ENCODE assay signal across 2 cellular contexts in the genomic region with DNA sequence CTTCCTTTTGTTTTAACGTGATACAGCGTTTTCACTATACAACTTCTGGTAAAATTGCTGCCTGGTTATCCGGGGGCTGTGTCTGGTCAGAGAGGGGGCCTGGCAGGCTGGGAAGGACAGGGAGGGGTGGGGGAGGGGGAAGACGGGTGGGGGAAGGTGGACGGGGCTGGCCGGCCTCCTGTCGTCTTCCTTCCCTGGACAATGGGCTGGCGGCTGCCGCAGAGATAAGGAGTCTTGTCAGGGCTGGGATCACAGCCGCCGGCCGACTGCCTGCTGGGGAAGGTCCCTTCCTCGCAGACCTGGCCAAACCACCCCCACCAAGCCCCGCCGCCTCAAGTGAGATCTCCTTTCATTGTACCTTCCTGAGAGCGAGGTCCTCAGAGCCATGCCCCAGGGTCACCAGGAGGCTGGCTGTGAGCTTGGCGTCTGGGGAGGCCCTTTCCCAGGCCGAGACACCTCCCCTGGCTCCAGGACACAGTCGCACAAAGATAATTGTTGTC.
TF ChIP-seq lines count a peak whose summit lies in the region.

No MANE protein-coding gene starts in this region.

TF ChIP-seq in A549, 52 proteins besides CTCF, POLR2A, EP300 and RAD21 (continued from another document):
- no peak for TF ChIP-seq FOXS1 (CRISPR knock-in tag; IDR thresholded peaks at IDR 0.05)
- TF ChIP-seq, protein P1, sequence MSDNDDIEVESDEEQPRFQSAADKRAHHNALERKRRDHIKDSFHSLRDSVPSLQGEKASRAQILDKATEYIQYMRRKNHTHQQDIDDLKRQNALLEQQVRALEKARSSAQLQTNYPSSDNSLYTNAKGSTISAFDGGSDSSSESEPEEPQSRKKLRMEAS (IDR thresholded peaks at IDR 0.05) = no peak
- no peak for TF ChIP-seq CEBPB (IDR thresholded peaks at IDR 0.05)
- no peak for TF ChIP-seq JUNB (IDR thresholded peaks at IDR 0.05)
- TF ChIP-seq KDM1A (IDR thresholded peaks at IDR 0.05; ENCODE audit: low read depth) = no peak
- TF ChIP-seq HEYL (CRISPR knock-in tag; IDR thresholded peaks at IDR 0.05) = no peak
- TF ChIP-seq BHLHE40 (IDR thresholded peaks at IDR 0.05; ENCODE audit: low read depth, low read length) = no peak
- no peak for TF ChIP-seq CBX2 (IDR thresholded peaks at IDR 0.05; ENCODE audit: borderline replicate concordance, low read depth)
- no peak for TF ChIP-seq ATOH8 (CRISPR knock-in tag; IDR thresholded peaks at IDR 0.05; ENCODE audit: low read depth)
- no peak for TF ChIP-seq CHD4 (IDR thresholded peaks at IDR 0.05; ENCODE audit: borderline replicate concordance)
- TF ChIP-seq RCOR1 (IDR thresholded peaks at IDR 0.05; ENCODE audit: low read depth, low read length) = no peak

TF ChIP-seq in SK-N-SH treated with all-trans-retinoic acid at 6 μM for 48 hours, 23 proteins besides CTCF, POLR2A, EP300 and RAD21 (continued from another document):
- peak; percentile 72; the same call in 1 of the 2 replicates for TF ChIP-seq TSHZ2 (CRISPR knock-in tag; IDR thresholded peaks at IDR 0.05)
TF ChIP-seq in SK-N-SH treated with all-trans-retinoic acid at 6 μM for 48 hours: peak in this region for 1.
